In genomic region chr6:3801960-3802359, GRCh38 we compare ENCODE assay signal across 1 cellular context.
TF ChIP-seq lines count a peak whose summit lies in the region.

No MANE protein-coding gene starts in this region.

TF ChIP-seq in GM12878, 131 proteins besides CTCF, POLR2A, EP300 and RAD21 (continued from another document and continues in another):
- TF ChIP-seq, protein P1, sequence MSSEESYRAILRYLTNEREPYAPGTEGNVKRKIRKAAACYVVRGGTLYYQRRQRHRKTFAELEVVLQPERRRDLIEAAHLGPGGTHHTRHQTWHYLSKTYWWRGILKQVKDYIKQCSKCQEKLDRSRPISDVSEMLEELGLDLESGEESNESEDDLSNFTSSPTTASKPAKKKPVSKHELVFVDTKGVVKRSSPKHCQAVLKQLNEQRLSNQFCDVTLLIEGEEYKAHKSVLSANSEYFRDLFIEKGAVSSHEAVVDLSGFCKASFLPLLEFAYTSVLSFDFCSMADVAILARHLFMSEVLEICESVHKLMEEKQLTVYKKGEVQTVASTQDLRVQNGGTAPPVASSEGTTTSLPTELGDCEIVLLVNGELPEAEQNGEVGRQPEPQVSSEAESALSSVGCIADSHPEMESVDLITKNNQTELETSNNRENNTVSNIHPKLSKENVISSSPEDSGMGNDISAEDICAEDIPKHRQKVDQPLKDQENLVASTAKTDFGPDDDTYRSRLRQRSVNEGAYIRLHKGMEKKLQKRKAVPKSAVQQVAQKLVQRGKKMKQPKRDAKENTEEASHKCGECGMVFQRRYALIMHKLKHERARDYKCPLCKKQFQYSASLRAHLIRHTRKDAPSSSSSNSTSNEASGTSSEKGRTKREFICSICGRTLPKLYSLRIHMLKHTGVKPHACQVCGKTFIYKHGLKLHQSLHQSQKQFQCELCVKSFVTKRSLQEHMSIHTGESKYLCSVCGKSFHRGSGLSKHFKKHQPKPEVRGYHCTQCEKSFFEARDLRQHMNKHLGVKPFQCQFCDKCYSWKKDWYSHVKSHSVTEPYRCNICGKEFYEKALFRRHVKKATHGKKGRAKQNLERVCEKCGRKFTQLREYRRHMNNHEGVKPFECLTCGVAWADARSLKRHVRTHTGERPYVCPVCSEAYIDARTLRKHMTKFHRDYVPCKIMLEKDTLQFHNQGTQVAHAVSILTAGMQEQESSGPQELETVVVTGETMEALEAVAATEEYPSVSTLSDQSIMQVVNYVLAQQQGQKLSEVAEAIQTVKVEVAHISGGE (CRISPR knock-in tag; IDR thresholded peaks at IDR 0.05) = no peak
- no peak for TF ChIP-seq SRF (IDR thresholded peaks at IDR 0.05; ENCODE audit: low read depth in 2 of 2, low read length in 2 of 2)
- TF ChIP-seq ZBTB4 (CRISPR knock-in tag; IDR thresholded peaks at IDR 0.05) = no peak
- no peak for TF ChIP-seq NFXL1 (IDR thresholded peaks at IDR 0.05; ENCODE audit: borderline replicate concordance)
- TF ChIP-seq SIN3A (IDR thresholded peaks at IDR 0.05; ENCODE audit: low read depth, low read length) = no peak
- peak; percentile 29; the same call in 1 of the 2 replicates for TF ChIP-seq FOXM1 (IDR thresholded peaks at IDR 0.05; ENCODE audit: low read depth, low read length)
- no peak for TF ChIP-seq RELA (IDR thresholded peaks at IDR 0.05; ENCODE audit: borderline replicate concordance, partially characterized antibody)
- TF ChIP-seq IRF4 (IDR thresholded peaks at IDR 0.05; ENCODE audit: low read depth, low read length) = peak; percentile 85
- TF ChIP-seq ATF7 (IDR thresholded peaks at IDR 0.05; ENCODE audit: low read depth) = no peak
- TF ChIP-seq BCLAF1 (IDR thresholded peaks at IDR 0.05) = no peak
- no peak for TF ChIP-seq MYB (IDR thresholded peaks at IDR 0.05; ENCODE audit: borderline replicate concordance, low read depth, low read length)
- TF ChIP-seq, protein P2, sequence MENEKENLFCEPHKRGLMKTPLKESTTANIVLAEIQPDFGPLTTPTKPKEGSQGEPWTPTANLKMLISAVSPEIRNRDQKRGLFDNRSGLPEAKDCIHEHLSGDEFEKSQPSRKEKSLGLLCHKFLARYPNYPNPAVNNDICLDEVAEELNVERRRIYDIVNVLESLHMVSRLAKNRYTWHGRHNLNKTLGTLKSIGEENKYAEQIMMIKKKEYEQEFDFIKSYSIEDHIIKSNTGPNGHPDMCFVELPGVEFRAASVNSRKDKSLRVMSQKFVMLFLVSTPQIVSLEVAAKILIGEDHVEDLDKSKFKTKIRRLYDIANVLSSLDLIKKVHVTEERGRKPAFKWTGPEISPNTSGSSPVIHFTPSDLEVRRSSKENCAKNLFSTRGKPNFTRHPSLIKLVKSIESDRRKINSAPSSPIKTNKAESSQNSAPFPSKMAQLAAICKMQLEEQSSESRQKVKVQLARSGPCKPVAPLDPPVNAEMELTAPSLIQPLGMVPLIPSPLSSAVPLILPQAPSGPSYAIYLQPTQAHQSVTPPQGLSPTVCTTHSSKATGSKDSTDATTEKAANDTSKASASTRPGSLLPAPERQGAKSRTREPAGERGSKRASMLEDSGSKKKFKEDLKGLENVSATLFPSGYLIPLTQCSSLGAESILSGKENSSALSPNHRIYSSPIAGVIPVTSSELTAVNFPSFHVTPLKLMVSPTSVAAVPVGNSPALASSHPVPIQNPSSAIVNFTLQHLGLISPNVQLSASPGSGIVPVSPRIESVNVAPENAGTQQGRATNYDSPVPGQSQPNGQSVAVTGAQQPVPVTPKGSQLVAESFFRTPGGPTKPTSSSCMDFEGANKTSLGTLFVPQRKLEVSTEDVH (IDR thresholded peaks at IDR 0.05; ENCODE audit: low read depth, partially characterized antibody) = no peak
- TF ChIP-seq, protein P3, sequence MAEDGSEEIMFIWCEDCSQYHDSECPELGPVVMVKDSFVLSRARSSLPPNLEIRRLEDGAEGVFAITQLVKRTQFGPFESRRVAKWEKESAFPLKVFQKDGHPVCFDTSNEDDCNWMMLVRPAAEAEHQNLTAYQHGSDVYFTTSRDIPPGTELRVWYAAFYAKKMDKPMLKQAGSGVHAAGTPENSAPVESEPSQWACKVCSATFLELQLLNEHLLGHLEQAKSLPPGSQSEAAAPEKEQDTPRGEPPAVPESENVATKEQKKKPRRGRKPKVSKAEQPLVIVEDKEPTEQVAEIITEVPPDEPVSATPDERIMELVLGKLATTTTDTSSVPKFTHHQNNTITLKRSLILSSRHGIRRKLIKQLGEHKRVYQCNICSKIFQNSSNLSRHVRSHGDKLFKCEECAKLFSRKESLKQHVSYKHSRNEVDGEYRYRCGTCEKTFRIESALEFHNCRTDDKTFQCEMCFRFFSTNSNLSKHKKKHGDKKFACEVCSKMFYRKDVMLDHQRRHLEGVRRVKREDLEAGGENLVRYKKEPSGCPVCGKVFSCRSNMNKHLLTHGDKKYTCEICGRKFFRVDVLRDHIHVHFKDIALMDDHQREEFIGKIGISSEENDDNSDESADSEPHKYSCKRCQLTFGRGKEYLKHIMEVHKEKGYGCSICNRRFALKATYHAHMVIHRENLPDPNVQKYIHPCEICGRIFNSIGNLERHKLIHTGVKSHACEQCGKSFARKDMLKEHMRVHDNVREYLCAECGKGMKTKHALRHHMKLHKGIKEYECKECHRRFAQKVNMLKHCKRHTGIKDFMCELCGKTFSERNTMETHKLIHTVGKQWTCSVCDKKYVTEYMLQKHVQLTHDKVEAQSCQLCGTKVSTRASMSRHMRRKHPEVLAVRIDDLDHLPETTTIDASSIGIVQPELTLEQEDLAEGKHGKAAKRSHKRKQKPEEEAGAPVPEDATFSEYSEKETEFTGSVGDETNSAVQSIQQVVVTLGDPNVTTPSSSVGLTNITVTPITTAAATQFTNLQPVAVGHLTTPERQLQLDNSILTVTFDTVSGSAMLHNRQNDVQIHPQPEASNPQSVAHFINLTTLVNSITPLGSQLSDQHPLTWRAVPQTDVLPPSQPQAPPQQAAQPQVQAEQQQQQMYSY (CRISPR knock-in tag; IDR thresholded peaks at IDR 0.05) = no peak
- no peak for TF ChIP-seq USF2 (IDR thresholded peaks at IDR 0.05; ENCODE audit: borderline replicate concordance, low read depth, low read length)
- no peak for TF ChIP-seq ZSCAN29 (IDR thresholded peaks at IDR 0.05)
- no peak for TF ChIP-seq CHD2 (IDR thresholded peaks at IDR 0.05; ENCODE audit: borderline replicate concordance, low read depth, low read length)
- no peak for TF ChIP-seq TAF1 (IDR thresholded peaks at IDR 0.05; ENCODE audit: borderline replicate concordance, low read depth, low read length)
- no peak for TF ChIP-seq NRF1 (conservative IDR thresholded peaks at IDR 0.05; ENCODE audit: low read depth, low read length)
- no peak for TF ChIP-seq TCF12 (IDR thresholded peaks at IDR 0.05; ENCODE audit: low read depth, low read length)
- TF ChIP-seq YBX1 (IDR thresholded peaks at IDR 0.05) = no peak
- TF ChIP-seq BCL11A (IDR thresholded peaks at IDR 0.05; ENCODE audit: low read depth, low read length) = 0 out of 2 replicates have a peak, but pooled peaks have one; percentile 53
- no peak for TF ChIP-seq HDGF (IDR thresholded peaks at IDR 0.05)
- TF ChIP-seq JUND (IDR thresholded peaks at IDR 0.05; ENCODE audit: low read depth, low read length) = no peak
- no peak for TF ChIP-seq CBFB (IDR thresholded peaks at IDR 0.05; ENCODE audit: low read depth)
- TF ChIP-seq NFYA (IDR thresholded peaks at IDR 0.05; ENCODE audit: borderline replicate concordance, low read depth, low read length) = no peak
- no peak for TF ChIP-seq BACH1 (IDR thresholded peaks at IDR 0.05; ENCODE audit: borderline replicate concordance)
- TF ChIP-seq CBX5 (IDR thresholded peaks at IDR 0.05; ENCODE audit: low read depth) = no peak
- TF ChIP-seq PAX5 (IDR thresholded peaks at IDR 0.05; ENCODE audit: borderline replicate concordance, low read depth, low read length) = 0 out of 2 replicates have a peak, but pooled peaks have one; percentile 27
- peak; percentile 29; the same call in 1 of the 2 replicates for TF ChIP-seq ZNF384 (IDR thresholded peaks at IDR 0.05; ENCODE audit: borderline replicate concordance, low read depth, low read length)
- TF ChIP-seq WRNIP1 (IDR thresholded peaks at IDR 0.05; ENCODE audit: borderline replicate concordance, low read depth, low read length) = no peak
- no peak for TF ChIP-seq ZNF622 (IDR thresholded peaks at IDR 0.05)
- TF ChIP-seq POLR2AphosphoS5 (IDR thresholded peaks at IDR 0.05; ENCODE audit: low read length) = no peak
- no peak for TF ChIP-seq SREBF2 (IDR thresholded peaks at IDR 0.05; ENCODE audit: low read length)
- no peak for TF ChIP-seq CREB1 (IDR thresholded peaks at IDR 0.05; ENCODE audit: low read depth)
- TF ChIP-seq EGR1 (IDR thresholded peaks at IDR 0.05; ENCODE audit: borderline replicate concordance in 1 of 2, low read depth in 2 of 2, low read length in 2 of 2) = no peak
- TF ChIP-seq SREBF1 (IDR thresholded peaks at IDR 0.05; ENCODE audit: low read length) = no peak
- peak; percentile 46; the same call in 1 of the 2 replicates for TF ChIP-seq EED (IDR thresholded peaks at IDR 0.05; ENCODE audit: low read depth)
- peak; percentile 37; the same call in 1 of the 2 replicates for TF ChIP-seq RUNX3 (IDR thresholded peaks at IDR 0.05; ENCODE audit: low read length)
- TF ChIP-seq TARDBP (IDR thresholded peaks at IDR 0.05; ENCODE audit: borderline replicate concordance) = no peak
- TF ChIP-seq ZNF274 (IDR thresholded peaks at IDR 0.05; ENCODE audit: insufficient read depth, insufficient read length) = no peak
- TF ChIP-seq PAX8 (IDR thresholded peaks at IDR 0.05) = no peak
- TF ChIP-seq MTA2 (IDR thresholded peaks at IDR 0.05; ENCODE audit: low read depth) = no peak
- TF ChIP-seq CREM (IDR thresholded peaks at IDR 0.05; ENCODE audit: low read depth) = peak; percentile 28; the same call in 1 of the 2 replicates
- no peak for TF ChIP-seq RAD51 (IDR thresholded peaks at IDR 0.05)
- no peak for TF ChIP-seq YY1 (IDR thresholded peaks at IDR 0.05; ENCODE audit: low read depth, low read length)
- TF ChIP-seq MEF2B (IDR thresholded peaks at IDR 0.05; ENCODE audit: partially characterized antibody, poor library complexity, severe bottlenecking) = no peak
- TF ChIP-seq BHLHE40 (IDR thresholded peaks at IDR 0.05; ENCODE audit: borderline replicate concordance in 1 of 2, low read depth in 2 of 2, low read length in 1 of 2) = no peak
- 0 out of 4 replicates have a peak, but pooled peaks of 1 of the 2 experiments have one; percentile 24 for TF ChIP-seq IKZF2 (IDR thresholded peaks at IDR 0.05)
- no peak for TF ChIP-seq MEF2A (IDR thresholded peaks at IDR 0.05; ENCODE audit: insufficient read depth, low read depth, low read length)
